In the genomic region with DNA sequence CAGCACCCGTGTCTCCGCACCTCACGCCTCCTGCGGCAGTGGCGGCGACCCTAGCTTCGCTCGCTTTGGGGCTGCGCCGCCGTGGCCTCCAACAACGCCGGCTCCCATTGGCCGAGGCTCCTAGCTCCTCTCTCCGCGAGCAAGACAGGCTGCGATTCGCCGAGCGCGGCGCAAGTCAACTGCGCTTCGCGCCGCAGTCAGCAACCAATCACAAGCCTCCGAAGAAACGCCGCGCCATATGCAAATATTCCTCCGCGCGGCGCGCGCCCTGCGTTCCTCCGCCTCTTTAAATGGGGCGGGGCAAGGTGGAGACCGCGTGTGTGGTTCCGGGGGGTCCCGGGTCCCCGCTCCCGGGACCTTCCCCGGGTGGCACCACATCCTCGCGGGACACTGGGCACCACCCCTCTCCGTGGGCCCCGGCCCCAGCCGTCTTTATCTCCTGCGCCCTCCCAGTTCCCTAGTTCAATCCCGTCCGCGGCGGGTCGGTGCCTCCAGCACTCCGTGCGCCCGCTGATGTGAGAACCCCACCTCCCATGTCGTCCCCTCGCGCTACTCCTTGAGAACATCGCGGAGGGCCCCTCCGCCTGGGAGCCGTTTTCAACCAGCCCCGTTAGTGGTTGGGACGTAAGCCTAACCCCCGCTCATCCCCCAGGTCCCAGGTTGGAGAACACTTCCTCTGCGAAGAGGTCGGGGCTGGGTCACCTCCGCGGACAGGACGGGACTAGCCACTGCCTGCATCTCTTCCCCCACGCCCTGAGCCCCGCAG, we compare ENCODE assay signal across 8 cellular contexts. TPM values are rescaled to one million over a fixed set of nuclear protein-coding genes. Genes with fewer than 3 reads are reported as not detected.
A peak's percentile ranks its signal among the peaks of the same experiment; 100 is the strongest.
DNase-seq lines count a peak whose midpoint lies in the region; ATAC-seq and FAIRE-seq lines count a peak whose summit lies in the region.

A gene with protein sequence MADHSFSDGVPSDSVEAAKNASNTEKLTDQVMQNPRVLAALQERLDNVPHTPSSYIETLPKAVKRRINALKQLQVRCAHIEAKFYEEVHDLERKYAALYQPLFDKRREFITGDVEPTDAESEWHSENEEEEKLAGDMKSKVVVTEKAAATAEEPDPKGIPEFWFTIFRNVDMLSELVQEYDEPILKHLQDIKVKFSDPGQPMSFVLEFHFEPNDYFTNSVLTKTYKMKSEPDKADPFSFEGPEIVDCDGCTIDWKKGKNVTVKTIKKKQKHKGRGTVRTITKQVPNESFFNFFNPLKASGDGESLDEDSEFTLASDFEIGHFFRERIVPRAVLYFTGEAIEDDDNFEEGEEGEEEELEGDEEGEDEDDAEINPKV (minus strand): TSS at position 96 of the 766 bp plus-strand sequence. CDS start 13,109 bp downstream, outside the sequence.

- H3K18ac ChIP-seq in mesendoderm (ENCODE audit: low read length), result peak within 1 kb of the TSS; percentile 99

- H3K9me3 ChIP-seq in endocrine pancreas (ENCODE audit: control insufficient read depth, low read length), result no peaks in the 10 kb centered on the region

- H2BK15ac ChIP-seq in mesendoderm (replicated peaks; ENCODE audit: low read depth), result no peak within 1 kb of the TSS

- peak within 1 kb of the TSS; percentile 83 for H3K4ac ChIP-seq in mesendoderm (ENCODE audit: low read depth, low read length)

- H3K27me3 ChIP-seq in endocrine pancreas (ENCODE audit: control insufficient read depth, insufficient read depth, low read length) (no peaks in the 10 kb centered on the region), mesendoderm (ENCODE audit: insufficient read depth, low read length, poor library complexity) (no peaks in the 10 kb centered on the region)

- peak; percentile 82 for FAIRE-seq in HTR-8/SVneo (lab: Jason Lieb, UNC)

- peak within 1 kb of the TSS; percentile 92 for H3K27ac ChIP-seq in mesendoderm (ENCODE audit: low read depth, low read length)

- peak; percentile 73 for ATAC-seq in GM21367 (IDR thresholded peaks at IDR 0.05; ENCODE audit: unreplicated experiment)

- H2AK5ac ChIP-seq in mesendoderm (ENCODE audit: low read length), result peak within 1 kb of the TSS; percentile 69

- peak within 1 kb of the TSS; percentile 86 for H3K4me2 ChIP-seq in mesendoderm (ENCODE audit: low read length)

- peak within 1 kb of the TSS; percentile 95 for H3K23ac ChIP-seq in mesendoderm (ENCODE audit: low read length)

- H3K79me2 ChIP-seq in mesendoderm (ENCODE audit: control insufficient read depth, insufficient read depth, low read length), result peaks cover 43% of the 10 kb centered on the region

- H3K4me3 ChIP-seq in endocrine pancreas (ENCODE audit: control insufficient read depth, insufficient read depth, low read length) (peak within 1 kb of the TSS; percentile 93), mesendoderm (ENCODE audit: low read length) (peak within 1 kb of the TSS; percentile 89)

- peak within 1 kb of the TSS; percentile 96 for H3K56ac ChIP-seq in mesendoderm (ENCODE audit: low read length)

- DNase-seq in COLO829 (ENCODE audit: low spot score), result peak; percentile 98
- peak; percentile 99 for DNase-seq in HTR-8/SVneo (ENCODE audit: insufficient read length, low spot score)
- peak; percentile 96 for DNase-seq in NOMO-1 treated with dmso at 0.1 percent for 144 hours (lab: John Stamatoyannopoulos, UW; ENCODE audit: unreplicated experiment)
- DNase-seq in activated CD8-positive, alpha-beta memory T cell treated with anti-CD3 and anti-CD28 coated beads for 48 hours (ENCODE audit: low read depth in 2 of 3, low spot score in 2 of 3), result peak; percentile 82 to 89 (median 87)
- peak; percentile 99 for DNase-seq in mesendoderm
- peak; percentile 90 for DNase-seq in stimulated activated CD8-positive, alpha-beta memory T cell treated with anti-CD3 and anti-CD28 coated beads, Interleukin-15, amount 100 ng/mL, for 1 hour (ENCODE audit: low read depth)

- no CpG with 5 or more reads among the region's 77 CpGs for WGBS in mesendoderm (ENCODE audit: extremely low coverage, insufficient coverage, low lambda C conversion rate)

- H3K4me1 ChIP-seq in endocrine pancreas (ENCODE audit: control insufficient read depth, insufficient read depth, low read length), result peaks cover 17% of the 10 kb centered on the region
- H3K4me1 ChIP-seq in mesendoderm (ENCODE audit: control insufficient read depth, low read depth, low read length), result peaks cover 3% of the 10 kb centered on the region

- peak within 1 kb of the TSS; percentile 97 for H3K9ac ChIP-seq in endocrine pancreas (ENCODE audit: control insufficient read depth, insufficient read depth, low read length)
- H3K9ac ChIP-seq in mesendoderm (ENCODE audit: low read length), result peak within 1 kb of the TSS; percentile 96

- peak within 1 kb of the TSS; percentile 88 for H2BK120ac ChIP-seq in mesendoderm (ENCODE audit: low read depth, low read length)

- H4K5ac ChIP-seq in mesendoderm (ENCODE audit: low read length), result no peak within 1 kb of the TSS

- H3K79me1 ChIP-seq in mesendoderm (ENCODE audit: low read length), result peaks cover 3% of the 10 kb centered on the region

- no peaks in the 10 kb centered on the region for H3K36me3 ChIP-seq in endocrine pancreas (ENCODE audit: control insufficient read depth, insufficient read depth, low read length)
- peaks cover 2% of the 10 kb centered on the region for H3K36me3 ChIP-seq in mesendoderm (ENCODE audit: control insufficient read depth, insufficient read depth, low read length)

- H4K8ac ChIP-seq in mesendoderm (ENCODE audit: low read depth, low read length), result no peak within 1 kb of the TSS

- peak within 1 kb of the TSS; percentile 67 for H2BK5ac ChIP-seq in mesendoderm (ENCODE audit: low read length)

RNA-seq across cellular contexts. Expression of the gene that starts here (rescaled TPM):
- 166 TPM for polyA plus RNA-seq in mesendoderm (2013, experiment 1 of 2)
- 172 TPM for polyA plus RNA-seq in mesendoderm (2013, experiment 2 of 2)

Comparison
In these comparisons a context has a peak if more than half of its experiments do, and no peak if none do; other contexts are left out.
1. Peak in every context shown above with its lines: DNase-seq, ATAC-seq, H3K4me3 ChIP-seq and H3K27ac ChIP-seq.